ENCODE assay signal across 12 cellular contexts in genomic region chr16:66692341-66692740, GRCh38.
"Had no signal": no experiment of that assay in that cellular context is flagged by ENCODE, and none has a peak within 500 bp of the region (broad histone marks: within the 10 kb centered on the region; RNA-seq: fewer than 3 reads in every experiment).

No MANE protein-coding gene starts in this region.

- H3K9me3 ChIP-seq: psoas muscle, right lobe of liver, spleen, upper lobe of left lung had no signal

- H3K4me3 ChIP-seq: psoas muscle, right lobe of liver, spleen, upper lobe of left lung had no signal

- ATAC-seq: activated naive CD8-positive, alpha-beta T cell treated with anti-CD3 and anti-CD28 coated beads, Interleukin-2, amount 50 U/mL, for 24 hours; psoas muscle; right lobe of liver; T-cell had no signal

- DNase-seq: activated CD4-positive, alpha-beta T cell treated with anti-CD3 and anti-CD28 coated beads for 1 hour; activated CD4-positive, alpha-beta T cell treated with anti-CD3 and anti-CD28 coated beads, Interleukin-2, amount 50 U/mL, for 4 hours; activated naive CD4-positive, alpha-beta T cell treated with anti-CD3 and anti-CD28 coated beads for 36 hours; activated naive CD8-positive, alpha-beta T cell treated with anti-CD3 and anti-CD28 coated beads, Interleukin-2, amount 50 U/mL, for 24 hours; erythroblast; hippocampal formation; psoas muscle; right lobe of liver; spleen; T-cell; T1000; upper lobe of left lung had no signal

- H3K36me3 ChIP-seq: right lobe of liver, spleen, upper lobe of left lung had no signal

- H3K27me3 ChIP-seq: right lobe of liver, upper lobe of left lung had no signal

- H3K27ac ChIP-seq: psoas muscle, right lobe of liver, spleen, upper lobe of left lung had no signal
